25 cellular contexts compared by ENCODE assay signal in genomic region chr5:14369780-14370179, GRCh38.
"Had no signal": no experiment of that assay in that cellular context is flagged by ENCODE, and none has a peak within 500 bp of the region (broad histone marks: within the 10 kb centered on the region; RNA-seq: fewer than 3 reads in every experiment).

No MANE protein-coding gene starts in this region.

- H3K27me3 Mint-ChIP-seq: activated B cell treated with CpG ODN at 0.5 μM for 24 hours, progenitor cell of endocrine pancreas, T-cell had no signal

- H3K9me3 Mint-ChIP-seq: activated B cell treated with CpG ODN at 0.5 μM for 24 hours; activated naive CD4-positive, alpha-beta T cell treated with anti-CD3 and anti-CD28 coated beads, Interleukin-2, amount 50 U/mL, for 72 hours; activated T-cell treated with anti-CD3 and anti-CD28 coated beads, Interleukin-2, amount 50 U/mL, for 72 hours; stimulated activated effector memory CD8-positive, alpha-beta T cell treated with anti-CD3 and anti-CD28 coated beads, Interleukin-12 subunit alpha, Interleukin-12 subunit beta, amount 100 ng/mL, for 72 hours; T-cell; T-helper 2 cell treated with Interferon-gamma antibody and Interleukin-4, amounts not matched to agents 5 μg/mL and 100 μg/mL, for 36 hours had no signal

- DNase-seq: activated B cell treated with CpG ODN at 0.5 μM for 24 hours; activated CD4-positive, alpha-beta T cell treated with anti-CD3 and anti-CD28 coated beads, Interleukin-2, amount 50 U/mL, for 4 hours; activated naive CD4-positive, alpha-beta T cell; activated T-cell treated with anti-CD3 and anti-CD28 coated beads for 4 hours; activated T-cell treated with anti-CD3 and anti-CD28 coated beads, Interleukin-2, amount 50 U/mL, for 72 hours; amniotic stem cell; dermis blood vessel endothelial cell; effector CD4-positive, alpha-beta T cell; esophagus squamous epithelium; foreskin melanocyte; left lung; lower lobe of right lung; mesendoderm; ovary; retina; stimulated activated CD4-positive, alpha-beta T cell treated with anti-CD3 and anti-CD28 coated beads, Interleukin-12 subunit alpha, Interleukin-12 subunit beta, amount 100 ng/mL, for 4 hours; stimulated activated CD4-positive, alpha-beta T cell treated with anti-CD3 and anti-CD28 coated beads, Interleukin-4, amount 100 ng/mL, for 24 hours; stomach; T-cell; tibial artery had no signal

- ATAC-seq: activated naive CD4-positive, alpha-beta T cell treated with anti-CD3 and anti-CD28 coated beads, Interleukin-2, amount 50 U/mL, for 72 hours; activated T-cell treated with anti-CD3 and anti-CD28 coated beads, Interleukin-2, amount 50 U/mL, for 72 hours; left lung; lower lobe of right lung; sciatic nerve; stimulated activated effector memory CD8-positive, alpha-beta T cell treated with anti-CD3 and anti-CD28 coated beads, Interleukin-12 subunit alpha, Interleukin-12 subunit beta, amount 100 ng/mL, for 72 hours; T-cell had no signal

- H3K36me3 Mint-ChIP-seq: activated naive CD4-positive, alpha-beta T cell treated with anti-CD3 and anti-CD28 coated beads, Interleukin-2, amount 50 U/mL, for 72 hours; T-cell had no signal

- H3K27ac Mint-ChIP-seq: activated B cell treated with CpG ODN at 0.5 μM for 24 hours; activated naive CD4-positive, alpha-beta T cell treated with anti-CD3 and anti-CD28 coated beads, Interleukin-2, amount 50 U/mL, for 72 hours; activated T-cell treated with anti-CD3 and anti-CD28 coated beads, Interleukin-2, amount 50 U/mL, for 72 hours; stimulated activated effector memory CD8-positive, alpha-beta T cell treated with anti-CD3 and anti-CD28 coated beads, Interleukin-12 subunit alpha, Interleukin-12 subunit beta, amount 100 ng/mL, for 72 hours; T-cell; T-helper 2 cell treated with Interferon-gamma antibody and Interleukin-4, amounts not matched to agents 5 μg/mL and 100 μg/mL, for 36 hours had no signal

- H3K4me3 Mint-ChIP-seq: activated B cell treated with CpG ODN at 0.5 μM for 24 hours; activated T-cell treated with anti-CD3 and anti-CD28 coated beads, Interleukin-2, amount 50 U/mL, for 72 hours; stimulated activated effector memory CD8-positive, alpha-beta T cell treated with anti-CD3 and anti-CD28 coated beads, Interleukin-12 subunit alpha, Interleukin-12 subunit beta, amount 100 ng/mL, for 72 hours; T-cell; T-helper 2 cell treated with Interferon-gamma antibody and Interleukin-4, amounts not matched to agents 5 μg/mL and 100 μg/mL, for 36 hours had no signal
